ENCODE assay signal across 21 cellular contexts in the genomic region with DNA sequence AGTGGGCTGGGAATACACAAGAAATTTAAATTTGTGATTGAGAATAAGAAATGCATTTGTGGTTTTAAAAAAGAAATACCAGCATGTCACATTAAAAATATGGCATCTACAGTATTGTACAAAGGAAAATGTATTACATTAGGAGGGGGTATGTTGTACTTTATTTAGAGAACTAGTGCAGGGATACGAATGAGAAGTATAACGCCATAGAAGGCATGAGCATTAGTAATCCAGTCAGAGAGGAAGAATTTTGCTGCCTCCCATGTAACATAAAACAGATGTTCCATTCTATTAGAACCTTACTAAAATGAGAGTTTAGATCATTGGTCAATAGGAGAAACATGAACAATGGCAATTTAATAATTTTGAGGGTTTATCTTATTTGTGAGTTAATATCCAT.
DNase-seq lines count a peak whose midpoint lies in the region; ATAC-seq and TF ChIP-seq lines count a peak whose summit lies in the region.
"Had no signal": no experiment of that assay in that cellular context is flagged by ENCODE, and none has a peak within 500 bp of the region (broad histone marks: within the 10 kb centered on the region; RNA-seq: fewer than 3 reads in every experiment).

No MANE protein-coding gene starts in this region.

- no peak for TF ChIP-seq POLR2A in tibial nerve (IDR thresholded peaks at IDR 0.05)

- peaks cover 2 to 16% (median 8%) of the 10 kb centered on the region in 5 experiments for H3K9me3 Mint-ChIP-seq in brain
- H3K9me3 Mint-ChIP-seq: activated naive CD4-positive, alpha-beta T cell treated with anti-CD3 and anti-CD28 coated beads, Interleukin-2, amount 50 U/mL, for 24 hours; natural killer cell treated with Interleukin-12 subunit alpha and Interleukin-12 subunit beta and Interleukin-15 and Interleukin-18, amount 100 ng/mL, for 72 hours had no signal

- intact Hi-C loops in left colon (cut with DNase I, micrococcal nuclease), result no loop called here

- no peaks in the 10 kb centered on the region for H3K4me1 ChIP-seq in tibial nerve
- H3K4me1 ChIP-seq: breast epithelium, vagina had no signal

- H3K4me1 Mint-ChIP-seq in brain, result peaks cover 4% of the 10 kb centered on the region
- H3K4me1 Mint-ChIP-seq: activated naive CD4-positive, alpha-beta T cell treated with anti-CD3 and anti-CD28 coated beads, Interleukin-2, amount 50 U/mL, for 24 hours had no signal

- DNase-seq in AG08396 (ENCODE audit: low spot score) (peak; percentile 23), HCEC 1CT (peak; percentile 49), hepatic stellate cell (ENCODE audit: low spot score) (peak; percentile 14), tibial nerve (ENCODE audit: low spot score in 2 of 2) (no peak), NCI-H748 (lab: John Stamatoyannopoulos, UW; ENCODE audit: unreplicated experiment) (no peak), left colon (no peak)
- DNase-seq: activated CD4-positive, CD25-positive, alpha-beta regulatory T cell treated with anti-CD3 and anti-CD28 coated beads, Interleukin-2, amount 50 U/mL, for 72 hours; activated T-cell treated with anti-CD3 and anti-CD28 coated beads, Interleukin-2, amount 50 U/mL, for 48 hours; NCI-H1105; NCI-H2107; NCI-H510A; posterior cingulate gyrus; sigmoid colon had no signal

- ATAC-seq in HG02571 (IDR thresholded peaks at IDR 0.05; ENCODE audit: unreplicated experiment) (no peak), left colon (no peak)
- ATAC-seq: A549; left lobe of liver; natural killer cell treated with Interleukin-12 subunit alpha and Interleukin-12 subunit beta and Interleukin-15 and Interleukin-18, amount 100 ng/mL, for 72 hours had no signal

- no peak for TF ChIP-seq CTCF in brain (conservative IDR thresholded peaks at IDR 0.05)
- no peak for TF ChIP-seq CTCF in tibial nerve (IDR thresholded peaks at IDR 0.05)

- H3K27me3 Mint-ChIP-seq in brain, result no peaks in the 10 kb centered on the region
- H3K27me3 Mint-ChIP-seq: activated naive CD4-positive, alpha-beta T cell treated with anti-CD3 and anti-CD28 coated beads, Interleukin-2, amount 50 U/mL, for 24 hours; natural killer cell treated with Interleukin-12 subunit alpha and Interleukin-12 subunit beta and Interleukin-15 and Interleukin-18, amount 100 ng/mL, for 72 hours had no signal

- H3K36me3 Mint-ChIP-seq in brain, result peaks cover 52% of the 10 kb centered on the region
- H3K36me3 Mint-ChIP-seq: natural killer cell treated with Interleukin-12 subunit alpha and Interleukin-12 subunit beta and Interleukin-15 and Interleukin-18, amount 100 ng/mL, for 72 hours had no signal

- 71 to 77% methylated on average over 2 of the region's 2 CpGs for whole genome bisulfite sequencing in tibial nerve, 2 donors

- H3K27ac Mint-ChIP-seq in brain, result peak overlapping the region in 4 of 5 experiments; percentile 2 to 66 (median 35)
- H3K27ac Mint-ChIP-seq: activated naive CD4-positive, alpha-beta T cell treated with anti-CD3 and anti-CD28 coated beads, Interleukin-2, amount 50 U/mL, for 24 hours; natural killer cell treated with Interleukin-12 subunit alpha and Interleukin-12 subunit beta and Interleukin-15 and Interleukin-18, amount 100 ng/mL, for 72 hours had no signal

- H3K4me3 Mint-ChIP-seq in brain, result no peak overlapping the region
- H3K4me3 Mint-ChIP-seq: activated naive CD4-positive, alpha-beta T cell treated with anti-CD3 and anti-CD28 coated beads, Interleukin-2, amount 50 U/mL, for 24 hours; natural killer cell treated with Interleukin-12 subunit alpha and Interleukin-12 subunit beta and Interleukin-15 and Interleukin-18, amount 100 ng/mL, for 72 hours had no signal

- H3K4me3 ChIP-seq in tibial nerve, result no peak overlapping the region
- H3K4me3 ChIP-seq: A549, breast epithelium, sigmoid colon, vagina had no signal

- H3K27me3 ChIP-seq in tibial nerve, result no peaks in the 10 kb centered on the region
- H3K27me3 ChIP-seq: breast epithelium, sigmoid colon, vagina had no signal

- H3K9me3 ChIP-seq in tibial nerve, result peaks cover 0 to 6% (median 0%) of the 10 kb centered on the region in 4 donors
- H3K9me3 ChIP-seq: A549, vagina had no signal

- peaks cover 0 to 12% (median 0%) of the 10 kb centered on the region in 3 donors for H3K36me3 ChIP-seq in tibial nerve
- H3K36me3 ChIP-seq: breast epithelium, sigmoid colon had no signal

- no peak overlapping the region for H3K27ac ChIP-seq in tibial nerve
- H3K27ac ChIP-seq: A549, breast epithelium, vagina had no signal

- no peak for TF ChIP-seq EP300 in tibial nerve (IDR thresholded peaks at IDR 0.05)

Comparison
In these comparisons a context has a peak if more than half of its experiments do, and no peak if none do; other contexts are left out.
1. DNase-seq: peak in AG08396 (single experiment), HCEC 1CT (single experiment) and hepatic stellate cell (single experiment); none in tibial nerve (0 of 2), NCI-H748 (single experiment) and left colon (0 of 2).